ENCODE assay signal across 8 cellular contexts in genomic region chr2:178413472-178414265, GRCh38. TPM values are rescaled to one million over a fixed set of nuclear protein-coding genes. Genes with fewer than 3 reads are reported as not detected.
A peak's percentile ranks its signal among the peaks of the same experiment; 100 is the strongest.
DNase-seq lines count a peak whose midpoint lies in the region; ATAC-seq and TF ChIP-seq lines count a peak whose summit lies in the region.

No MANE protein-coding gene starts in this region.

- H3K4me1 ChIP-seq in PC-9 (replicated peaks; ENCODE audit: insufficient read depth), result peaks cover 18% of the 10 kb centered on the region

- H4K20me1 ChIP-seq in PC-9 (ENCODE audit: insufficient read depth), result no peaks in the 10 kb centered on the region

- H3K4me3 ChIP-seq in PC-9, result peak overlapping the region; percentile 72

- peak overlapping the region; percentile 94 to 100 (median 98) for H3K27ac Mint-ChIP-seq in naive thymus-derived CD8-positive, alpha-beta T cell
- peak overlapping the region; percentile 98 for H3K27ac Mint-ChIP-seq in stimulated activated naive B cell treated with anti-CD40 and anti-IgM and Interleukin-4, amounts not matched to agents 10 μg/mL and 1 μg/mL and 100 μg/mL, for 72 hours

- H3K9me2 ChIP-seq in PC-9 (ENCODE audit: insufficient read depth), result no peaks in the 10 kb centered on the region

- no peaks in the 10 kb centered on the region for H3K36me3 ChIP-seq in PC-9 (ENCODE audit: low read depth)

- DNase-seq in DMS153 (lab: John Stamatoyannopoulos, UW) (peak; percentile 60), HuH-7.5 (ENCODE audit: low spot score) (peak; percentile 21), PC-9 (peak; percentile 66 to 78), fibroblast of peridontal ligament (ENCODE audit: extremely low read depth) (peak; percentile 73)
- peak; percentile 48 to 51 for DNase-seq in activated T-helper 1 cell treated with anti-CD3 and anti-CD28 coated beads, Interleukin-2, amount 50 U/mL, for 16 hours (ENCODE audit: low read depth in 1 of 2, low spot score in 1 of 2)
- peak; percentile 58 to 85 (median 76) for DNase-seq in naive thymus-derived CD8-positive, alpha-beta T cell
- DNase-seq in stimulated activated naive B cell treated with anti-CD40 and anti-IgM and Interleukin-4, amounts not matched to agents 10 μg/mL and 1 μg/mL and 100 μg/mL, for 72 hours, result peak; percentile 68

- no peaks in the 10 kb centered on the region for H3K79me2 ChIP-seq in PC-9 (ENCODE audit: low read depth)

- H3K27ac ChIP-seq in PC-9, result peak overlapping the region; percentile 55

- H3K36me3 Mint-ChIP-seq in naive thymus-derived CD8-positive, alpha-beta T cell, result peaks cover 0 to 2% (median 0%) of the 10 kb centered on the region in 3 donors
- peaks cover 4 to 5% of the 10 kb centered on the region in 2 donors for H3K36me3 Mint-ChIP-seq in stimulated activated naive B cell treated with anti-CD40 and anti-IgM and Interleukin-4, amounts not matched to agents 10 μg/mL and 1 μg/mL and 100 μg/mL, for 72 hours

- peak overlapping the region; percentile 99 for H2AFZ ChIP-seq in PC-9

- peak; percentile 83 for ATAC-seq in GM21528 (IDR thresholded peaks at IDR 0.05; ENCODE audit: low FRiP score, unreplicated experiment)
- ATAC-seq in naive thymus-derived CD8-positive, alpha-beta T cell, result peak; percentile 85 to 86
- ATAC-seq in stimulated activated naive B cell treated with anti-CD40 and anti-IgM and Interleukin-4, amounts not matched to agents 10 μg/mL and 1 μg/mL and 100 μg/mL, for 72 hours (replicated peaks), result peak; percentile 83 to 87

- H3K9me3 Mint-ChIP-seq in naive thymus-derived CD8-positive, alpha-beta T cell, result no peaks in the 10 kb centered on the region
- no peaks in the 10 kb centered on the region for H3K9me3 Mint-ChIP-seq in stimulated activated naive B cell treated with anti-CD40 and anti-IgM and Interleukin-4, amounts not matched to agents 10 μg/mL and 1 μg/mL and 100 μg/mL, for 72 hours

- H3K4me2 ChIP-seq in PC-9, result peak overlapping the region; percentile 81

- TF ChIP-seq CTCF in PC-9 (conservative IDR thresholded peaks at IDR 0.05), result no peak

- H3K9me3 ChIP-seq in PC-9 (ENCODE audit: insufficient read depth, low read depth), result no peaks in the 10 kb centered on the region; the same call in 1 of the 2 replicates

- H3K27me3 ChIP-seq in PC-9 (ENCODE audit: insufficient read depth, low read depth), result no peaks in the 10 kb centered on the region

- POLR2A ChIA-PET in PC-9 (lab: Charles Lee; ENCODE audit: unreplicated experiment), result interaction anchor here (0.6 kb wide), 2 partner anchors 14 to 297 kb away, joined by 4 read pairs; no protein-coding TSS in a partner anchor
- POLR2A ChIA-PET in naive thymus-derived CD8-positive, alpha-beta T cell (lab: Charles Lee), result interaction anchor here (0.9 to 3.6 kb wide), 7 partner anchors 8 to 66 kb away, joined by 3 to 27 read pairs (median 3); partner anchors contain the start of genes PJVK, PLEKHA3 and PRKRA

- CTCF ChIA-PET in PC-9 (lab: Charles Lee), result interaction anchor here (0.5 to 3.3 kb wide), 8 partner anchors 9 to 430 kb away, joined by 3 to 37 read pairs (median 9); partner anchors contain the start of gene RBM45

- H3K4me1 Mint-ChIP-seq in naive thymus-derived CD8-positive, alpha-beta T cell, result peaks cover 19 to 30% (median 29%) of the 10 kb centered on the region in 4 donors
- H3K4me1 Mint-ChIP-seq in stimulated activated naive B cell treated with anti-CD40 and anti-IgM and Interleukin-4, amounts not matched to agents 10 μg/mL and 1 μg/mL and 100 μg/mL, for 72 hours, result peaks cover 8 to 18% of the 10 kb centered on the region in 2 donors

- intact Hi-C loops in PC-9 (cut with micrococcal nuclease; ENCODE audit: unreplicated experiment), result loop anchor here (1.0 to 10.0 kb wide), 9 partner anchors 17 to 1079 kb away; partner anchors contain the start of genes PLEKHA3 and RBM45

- TSS peak; percentile 67 for BruUV-seq in PC-9 (replicated peaks; lab: Mats Ljungman, UMichigan)

- H3K4me3 Mint-ChIP-seq in naive thymus-derived CD8-positive, alpha-beta T cell, result peak overlapping the region; percentile 88 to 99 (median 94)
- peak overlapping the region; percentile 95 to 100 for H3K4me3 Mint-ChIP-seq in stimulated activated naive B cell treated with anti-CD40 and anti-IgM and Interleukin-4, amounts not matched to agents 10 μg/mL and 1 μg/mL and 100 μg/mL, for 72 hours

- no peaks in the 10 kb centered on the region for H3K27me3 Mint-ChIP-seq in naive thymus-derived CD8-positive, alpha-beta T cell
- no peaks in the 10 kb centered on the region for H3K27me3 Mint-ChIP-seq in stimulated activated naive B cell treated with anti-CD40 and anti-IgM and Interleukin-4, amounts not matched to agents 10 μg/mL and 1 μg/mL and 100 μg/mL, for 72 hours

- peaks cover 6% of the 10 kb centered on the region for H3F3A ChIP-seq in PC-9 (ENCODE audit: insufficient read depth, low read depth)

RNA-seq across cellular contexts. Expression of gene PRKRA, which starts 37.3 kb away (rescaled TPM):
- total RNA-seq in PC-9 (2021), result 87.0 and 93.3 TPM in 2 replicates
- total RNA-seq in naive thymus-derived CD8-positive, alpha-beta T cell, result 10 to 100 TPM; 66.1 to 74.8 TPM
- 10 to 100 TPM; 57.4 to 66.5 (median 61.6) TPM for polyA plus RNA-seq in naive thymus-derived CD8-positive, alpha-beta T cell

RNA-seq across cellular contexts. Expression of gene PJVK, which starts 37.5 kb away (rescaled TPM):
- total RNA-seq in PC-9 (2021), result 14.6 and 16.9 TPM in 2 replicates
- 1 to 10 TPM; 4.2 to 4.5 TPM for total RNA-seq in naive thymus-derived CD8-positive, alpha-beta T cell
- polyA plus RNA-seq in naive thymus-derived CD8-positive, alpha-beta T cell, result 1 to 10 TPM in 1 of 3 donors, under 1 TPM in 2; 0.38 to 1.6 (median 0.44) TPM

Comparison
In these comparisons a context has a peak if more than half of its experiments do, and no peak if none do; other contexts are left out.
1. Peak in every context shown above with its lines: DNase-seq, ATAC-seq, H3K4me3 ChIP-seq and H3K27ac ChIP-seq.
2. DNase-seq: peak in every context shown above with its lines; median percentile 76 in naive thymus-derived CD8-positive, alpha-beta T cell; 73 in fibroblast of peridontal ligament; 72 in PC-9; 68 in stimulated activated naive B cell treated with anti-CD40 and anti-IgM and Interleukin-4, amounts not matched to agents 10 μg/mL and 1 μg/mL and 100 μg/mL, for 72 hours; 60 in DMS153; 50 in activated T-helper 1 cell treated with anti-CD3 and anti-CD28 coated beads, Interleukin-2, amount 50 U/mL, for 16 hours; 21 in HuH-7.5.